20 cellular contexts compared by ENCODE assay signal in genomic region chr17:67568961-67569360, GRCh38.
DNase-seq lines count a peak whose midpoint lies in the region; ATAC-seq, FAIRE-seq and TF ChIP-seq lines count a peak whose summit lies in the region.
"Had no signal": no experiment of that assay in that cellular context is flagged by ENCODE, and none has a peak within 500 bp of the region (broad histone marks: within the 10 kb centered on the region; RNA-seq: fewer than 3 reads in every experiment).

No MANE protein-coding gene starts in this region.

- no peak overlapping the region for H3K4me3 ChIP-seq in esophagus squamous epithelium
- H3K4me3 ChIP-seq: lung, ovary, thoracic aorta had no signal

- TF ChIP-seq CTCF in esophagus squamous epithelium (IDR thresholded peaks at IDR 0.05) = no peak

- no peak for DNase-seq in GM18507 (ENCODE audit: extremely low spot score, insufficient read length, low read depth)
- DNase-seq in NAMALWA (ENCODE audit: low spot score) = peak; percentile 64
- peak; percentile 25 for DNase-seq in fibroblast of peridontal ligament (ENCODE audit: extremely low read depth)
- peak; percentile 2 for DNase-seq in stimulated activated CD8-positive, alpha-beta memory T cell treated with anti-CD3 and anti-CD28 coated beads, Interleukin-4, amount 100 ng/mL, for 48 hours
- no peak for DNase-seq in RCC 7860 (ENCODE audit: low spot score)
- no peak for DNase-seq in sciatic nerve (ENCODE audit: low spot score)
- DNase-seq in esophagus squamous epithelium (lab: John Stamatoyannopoulos, UW) = no peak
- DNase-seq: activated CD4-positive, alpha-beta T cell treated with anti-CD3 and anti-CD28 coated beads for 4 hours; activated naive CD8-positive, alpha-beta T cell treated with anti-CD3 and anti-CD28 coated beads, Interleukin-2, amount 50 U/mL, for 24 hours; dermis blood vessel endothelial cell; DMS53; foreskin melanocyte; NCI-H1694 treated with DMSO at 0.1 percent for 48 hours; NCI-H82; ovary; SHP77 treated with DMSO at 0.1 percent for 48 hours; stimulated activated naive CD4-positive, alpha-beta T cell had no signal

- TF ChIP-seq POLR2A in esophagus squamous epithelium (IDR thresholded peaks at IDR 0.05) = no peak

- 70 to 78% methylated on average over 6 of the region's 6 CpGs for WGBS in esophagus squamous epithelium, 2 donors

- peaks cover 0 to 18% (median 0%) of the 10 kb centered on the region in 4 donors for H3K27me3 ChIP-seq in esophagus squamous epithelium
- H3K27me3 ChIP-seq: ovary had no signal

- ATAC-seq in sciatic nerve = no peak
- ATAC-seq: activated naive CD8-positive, alpha-beta T cell treated with anti-CD3 and anti-CD28 coated beads, Interleukin-2, amount 50 U/mL, for 24 hours had no signal

- intact Hi-C loops in sciatic nerve (cut with DNase I) = no loop called here
- intact Hi-C loops in esophagus squamous epithelium (cut with DNase I) = no loop called here

- no peaks in the 10 kb centered on the region for H3K9me3 ChIP-seq in esophagus squamous epithelium
- H3K9me3 ChIP-seq: ovary, thoracic aorta had no signal

- no peaks in the 10 kb centered on the region for H3K4me1 ChIP-seq in esophagus squamous epithelium

- H3K27ac ChIP-seq in esophagus squamous epithelium = no peak overlapping the region
- H3K27ac ChIP-seq: epithelial cell of prostate, ovary, thoracic aorta had no signal

- H3K36me3 ChIP-seq in esophagus squamous epithelium = no peaks in the 10 kb centered on the region
- H3K36me3 ChIP-seq: ovary, thoracic aorta had no signal

- FAIRE-seq in GM18507 (lab: Jason Lieb, UNC) (peak; percentile 80), RCC 7860 (lab: Jason Lieb, UNC) (no peak)

Comparison
In these comparisons a context has a peak if more than half of its experiments do, and no peak if none do; other contexts are left out.
1. DNase-seq: peak in NAMALWA (single experiment), fibroblast of peridontal ligament (single experiment) and stimulated activated CD8-positive, alpha-beta memory T cell treated with anti-CD3 and anti-CD28 coated beads, Interleukin-4, amount 100 ng/mL, for 48 hours (single experiment); none in GM18507 (single experiment), RCC 7860 (single experiment), sciatic nerve (single experiment) and esophagus squamous epithelium (single experiment).